ENCODE assay signal across 10 cellular contexts in genomic region chr17:16652252-16652651, GRCh38. TPM values are rescaled to one million over a fixed set of nuclear protein-coding genes. Genes with fewer than 3 reads are reported as not detected.
DNase-seq lines count a peak whose midpoint lies in the region; ATAC-seq and TF ChIP-seq lines count a peak whose summit lies in the region.
"Had no signal": no experiment of that assay in that cellular context is flagged by ENCODE, and none has a peak within 500 bp of the region (broad histone marks: within the 10 kb centered on the region; RNA-seq: fewer than 3 reads in every experiment).

No MANE protein-coding gene starts in this region.

- CTCF ChIA-PET in activated naive CD4-positive, alpha-beta T cell treated with anti-CD3 and anti-CD28 coated beads for 36 hours (lab: Charles Lee): interaction anchor here (1.0 to 1.9 kb wide), 3 partner anchors 63 to 116 kb away, joined by 4 to 9 read pairs (median 4); no protein-coding TSS in a partner anchor
- CTCF ChIA-PET in OCI-LY7 (lab: Charles Lee; ENCODE audit: unreplicated experiment): no interaction called here

- POLR2A ChIA-PET in OCI-LY7 (lab: Charles Lee): interaction anchor here (0.7 to 0.8 kb wide), 2 partner anchors 23 to 655 kb away, joined by 3 read pairs; no protein-coding TSS in a partner anchor

- H3K4me1 Mint-ChIP-seq in activated naive CD4-positive, alpha-beta T cell treated with anti-CD3 and anti-CD28 coated beads for 36 hours (ENCODE audit: low read depth): peaks cover 17% of the 10 kb centered on the region

- H3K27me3 ChIP-seq in sigmoid colon (no peaks in the 10 kb centered on the region), brain microvascular endothelial cell (replicated peaks) (no peaks in the 10 kb centered on the region)

- TF ChIP-seq EP300 in sigmoid colon (IDR thresholded peaks at IDR 0.05): no peak

- H3K79me2 ChIP-seq in OCI-LY7 (ENCODE audit: insufficient read depth, low read depth, low read length): no peaks in the 10 kb centered on the region

- TF ChIP-seq CTCF in OCI-LY7 (conservative IDR thresholded peaks at IDR 0.05; ENCODE audit: low read length) (no peak), epithelial cell of proximal tubule (conservative IDR thresholded peaks at IDR 0.05; ENCODE audit: low read depth, low read length) (no peak), sigmoid colon (IDR thresholded peaks at IDR 0.05) (no peak), brain microvascular endothelial cell (IDR thresholded peaks at IDR 0.05; ENCODE audit: low read depth, low read length, missing control alignments) (no peak)

- H3K4me3 ChIP-seq in OCI-LY7 (ENCODE audit: low read depth, low read length, poor library complexity, severe bottlenecking) (no peak overlapping the region), epithelial cell of proximal tubule (ENCODE audit: low read depth, low read length) (peak overlapping the region; percentile 86), sigmoid colon (peak overlapping the region in 1 of 4 donors; percentile 79), brain microvascular endothelial cell (ENCODE audit: low read depth, low read length) (no peak overlapping the region)

- no peak for DNase-seq in activated naive CD4-positive, alpha-beta T cell treated with anti-CD3 and anti-CD28 coated beads for 36 hours
- no peak for DNase-seq in activated naive CD4-positive, alpha-beta T cell treated with anti-CD3 and anti-CD28 coated beads, Interleukin-2, amount 50 U/mL, for 72 hours (ENCODE audit: low spot score in 2 of 2)
- DNase-seq in OCI-LY7 (ENCODE audit: low spot score) (no peak), epithelial cell of proximal tubule (ENCODE audit: low read depth) (no peak), sigmoid colon (no peak), hepatic stellate cell (ENCODE audit: low spot score) (no peak), brain microvascular endothelial cell (no peak)
- DNase-seq: stimulated activated naive B cell treated with anti-CD40 and anti-IgM and Interleukin-4, amounts not matched to agents 10 μg/mL and 1 μg/mL and 100 μg/mL, for 72 hours had no signal

- H3K27me3 Mint-ChIP-seq in activated naive CD4-positive, alpha-beta T cell treated with anti-CD3 and anti-CD28 coated beads for 36 hours (ENCODE audit: low read depth): no peaks in the 10 kb centered on the region

- H3K36me3 Mint-ChIP-seq in activated naive CD4-positive, alpha-beta T cell treated with anti-CD3 and anti-CD28 coated beads for 36 hours (ENCODE audit: low read depth): no peaks in the 10 kb centered on the region
- H3K36me3 Mint-ChIP-seq in activated naive CD4-positive, alpha-beta T cell treated with anti-CD3 and anti-CD28 coated beads, Interleukin-2, amount 50 U/mL, for 72 hours: peaks cover 0 to 5% of the 10 kb centered on the region in 2 donors

- H3K27ac ChIP-seq in OCI-LY7 (ENCODE audit: low read depth, low read length, poor library complexity, severe bottlenecking) (no peak overlapping the region), sigmoid colon (peak overlapping the region; percentile 89 to 93 (median 91)), brain microvascular endothelial cell (no peak overlapping the region)
- H3K27ac ChIP-seq: HL-60 had no signal

- 0 out of 2 replicates have a peak, but pooled peaks cover 8% of the 10 kb centered on the region for H3K9me3 ChIP-seq in OCI-LY7 (ENCODE audit: low read length)
- H3K9me3 ChIP-seq in sigmoid colon: no peaks in the 10 kb centered on the region

- H3K9me3 Mint-ChIP-seq in activated naive CD4-positive, alpha-beta T cell treated with anti-CD3 and anti-CD28 coated beads for 36 hours: no peaks in the 10 kb centered on the region
- peaks cover 3 to 4% of the 10 kb centered on the region in 2 donors for H3K9me3 Mint-ChIP-seq in activated naive CD4-positive, alpha-beta T cell treated with anti-CD3 and anti-CD28 coated beads, Interleukin-2, amount 50 U/mL, for 72 hours
- H3K9me3 Mint-ChIP-seq: stimulated activated naive B cell treated with anti-CD40 and anti-IgM and Interleukin-4, amounts not matched to agents 10 μg/mL and 1 μg/mL and 100 μg/mL, for 72 hours had no signal

- in situ Hi-C loops in brain microvascular endothelial cell (cut with HindIII; ENCODE audit: low pct_ligation_motif_present, low sequenced_read_pairs): no loop called here

- no TSS peak for BruUV-seq in OCI-LY7 (replicated peaks; lab: Mats Ljungman, UMichigan)

- H3K4me1 ChIP-seq in OCI-LY7 (ENCODE audit: insufficient read depth, low read length, poor library complexity, severe bottlenecking) (peaks cover 6% of the 10 kb centered on the region), sigmoid colon (peaks cover 0 to 20% (median 12%) of the 10 kb centered on the region in 4 donors)

- H3K36me3 ChIP-seq in OCI-LY7 (ENCODE audit: insufficient read depth, low read length): no peaks in the 10 kb centered on the region
- H3K36me3 ChIP-seq in sigmoid colon: peaks cover 0 to 6% (median 0%) of the 10 kb centered on the region in 4 donors
- H3K36me3 ChIP-seq in brain microvascular endothelial cell (replicated peaks): no peaks in the 10 kb centered on the region

- no peaks in the 10 kb centered on the region for H3K9me2 ChIP-seq in OCI-LY7 (ENCODE audit: insufficient read depth, low read length)

- H2AFZ ChIP-seq in OCI-LY7 (ENCODE audit: low read length): no peak overlapping the region

- WGBS in sigmoid colon, 2 donors: 87 to 91% methylated on average over 4 of the region's 4 CpGs

- intact Hi-C loops in activated naive CD4-positive, alpha-beta T cell treated with anti-CD3 and anti-CD28 coated beads for 36 hours (cut with micrococcal nuclease): loop anchor here (2.0 to 5.0 kb wide), 5 partner anchors 63 to 435 kb away; partner anchors contain the start of genes NCOR1 and PIGL
- intact Hi-C loops in OCI-LY7 (cut with micrococcal nuclease; ENCODE audit: unreplicated experiment) (loop anchor here (5.0 to 10.0 kb wide), 2 partner anchors 117 to 585 kb away; partner anchors contain the start of gene FLCN), sigmoid colon (cut with DNase I) (loop anchor here (5.0 kb wide), 1 partner anchor 65 kb away; no protein-coding TSS in a partner anchor)

- H3K27ac Mint-ChIP-seq in activated naive CD4-positive, alpha-beta T cell treated with anti-CD3 and anti-CD28 coated beads for 36 hours: no peak overlapping the region
- H3K27ac Mint-ChIP-seq in activated naive CD4-positive, alpha-beta T cell treated with anti-CD3 and anti-CD28 coated beads, Interleukin-2, amount 50 U/mL, for 72 hours: no peak overlapping the region
- H3K27ac Mint-ChIP-seq: stimulated activated naive B cell treated with anti-CD40 and anti-IgM and Interleukin-4, amounts not matched to agents 10 μg/mL and 1 μg/mL and 100 μg/mL, for 72 hours had no signal

- ATAC-seq in activated naive CD4-positive, alpha-beta T cell treated with anti-CD3 and anti-CD28 coated beads, Interleukin-2, amount 50 U/mL, for 72 hours: no peak
- no peak for ATAC-seq in HG02763 (IDR thresholded peaks at IDR 0.05; ENCODE audit: unreplicated experiment)

- peak overlapping the region; percentile 82 for H3K4me3 Mint-ChIP-seq in activated naive CD4-positive, alpha-beta T cell treated with anti-CD3 and anti-CD28 coated beads for 36 hours

- TF ChIP-seq POLR2A in sigmoid colon (IDR thresholded peaks at IDR 0.05): no peak

- no peaks in the 10 kb centered on the region for H4K20me1 ChIP-seq in OCI-LY7 (ENCODE audit: insufficient read depth, low read length)

- H3K4me2 ChIP-seq in OCI-LY7 (ENCODE audit: low read length): peak overlapping the region; percentile 77

RNA-seq across cellular contexts. Expression of gene ZNF624, which starts 1.4 kb away (rescaled TPM):
- total RNA-seq in activated naive CD4-positive, alpha-beta T cell treated with anti-CD3 and anti-CD28 coated beads for 36 hours: 1 to 10 TPM; 3.9 TPM
- total RNA-seq in activated naive CD4-positive, alpha-beta T cell treated with anti-CD3 and anti-CD28 coated beads, Interleukin-2, amount 50 U/mL, for 72 hours: 1 to 10 TPM; 3.7 to 7.2 TPM
- 3.5 and 4.0 TPM in 2 replicates for total RNA-seq in OCI-LY7 (2014; rRNA removed; shearing (Covaris generic))
- total RNA-seq in OCI-LY7 (2022) (5.8 and 9.4 TPM in 2 replicates), epithelial cell of proximal tubule (1.3 and 1.8 TPM in 2 replicates), sigmoid colon (1 to 10 TPM; 1.2 to 4.4 (median 2.9) TPM)
- 1 to 10 TPM; 1.2 to 1.3 (median 1.2) TPM for polyA plus RNA-seq in sigmoid colon

RNA-seq across cellular contexts. Expression of gene CCDC144A, which starts 37.8 kb away (rescaled TPM):
- total RNA-seq in activated naive CD4-positive, alpha-beta T cell treated with anti-CD3 and anti-CD28 coated beads for 36 hours: 1 to 10 TPM; 5.0 to 5.3 TPM
- 10 to 100 TPM; 11.0 to 12.2 TPM for total RNA-seq in activated naive CD4-positive, alpha-beta T cell treated with anti-CD3 and anti-CD28 coated beads, Interleukin-2, amount 50 U/mL, for 72 hours
- 0.03 TPM in 1 of 2 replicates, not detected in the other for total RNA-seq in OCI-LY7 (2014; rRNA removed; shearing (Covaris generic))
- 0.31 and 0.36 TPM in 2 replicates for total RNA-seq in OCI-LY7 (2022)
- total RNA-seq in epithelial cell of proximal tubule: 0.22 and 0.58 TPM in 2 replicates
- total RNA-seq in sigmoid colon: 10 to 100 TPM in 2 of 4 donors, 1 to 10 TPM in 2; 3.8 to 21.2 (median 7.2) TPM
- 1 to 10 TPM in 1 of 3 donors, not detected in 2; 1.9 TPM for polyA plus RNA-seq in sigmoid colon

Comparison
In these comparisons a context has a peak if more than half of its experiments do, and no peak if none do; other contexts are left out.
1. H3K27ac ChIP-seq: peak in sigmoid colon (4 of 4); none in OCI-LY7 (single experiment) and brain microvascular endothelial cell (single experiment).